In the genomic region with DNA sequence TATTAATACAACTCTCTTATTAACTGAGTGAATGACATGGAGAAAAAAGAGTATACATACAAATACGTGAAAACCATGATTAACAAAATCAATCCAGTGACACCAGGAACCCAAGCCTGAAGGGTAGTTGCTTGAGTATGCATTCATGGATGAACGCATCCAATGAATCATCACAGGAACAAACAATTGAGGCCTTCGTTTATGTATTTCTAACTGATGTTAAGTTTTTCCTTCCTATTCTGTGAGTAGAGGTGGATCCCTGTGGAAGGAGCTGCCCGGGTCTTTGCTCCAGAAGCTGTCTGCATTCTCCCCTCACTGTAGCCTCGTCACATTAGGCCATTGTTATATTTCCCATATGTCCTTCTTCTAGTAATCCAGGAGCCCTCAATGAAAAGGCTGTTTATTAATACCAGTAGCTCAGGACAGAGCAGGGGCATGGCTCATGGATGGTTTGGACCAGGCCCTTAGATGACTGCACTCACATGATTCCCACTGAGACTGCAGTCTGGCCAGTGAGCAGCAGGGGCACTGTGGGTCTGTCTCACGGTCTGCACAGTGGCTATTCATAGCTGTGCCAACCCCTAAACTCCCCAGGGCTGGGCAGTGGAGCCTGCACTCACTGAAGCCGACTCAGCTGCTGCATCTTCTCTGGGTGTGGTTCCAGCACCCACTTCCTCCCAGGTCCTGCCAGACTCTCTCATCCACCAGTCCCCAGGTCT, we compare ENCODE assay signal across 9 cellular contexts.
DNase-seq lines count a peak whose midpoint lies in the region; ATAC-seq and TF ChIP-seq lines count a peak whose summit lies in the region.
"Had no signal": no experiment of that assay in that cellular context is flagged by ENCODE, and none has a peak within 500 bp of the region (broad histone marks: within the 10 kb centered on the region; RNA-seq: fewer than 3 reads in every experiment).

No MANE protein-coding gene starts in this region.

- H3K4me3 ChIP-seq in AG10803 (ENCODE audit: low read length): no peak overlapping the region
- H3K4me3 ChIP-seq in cardiac muscle cell: no peak overlapping the region
- no peak overlapping the region for H3K4me3 ChIP-seq in prostate gland
- H3K4me3 ChIP-seq: uterus had no signal

- ATAC-seq in sciatic nerve: peak; percentile 32

- H3K27ac ChIP-seq in cardiac muscle cell: no peak overlapping the region
- H3K27ac ChIP-seq in prostate gland: no peak overlapping the region
- H3K27ac ChIP-seq: uterus had no signal

- intact Hi-C loops in sciatic nerve (cut with DNase I): no loop called here
- intact Hi-C loops in prostate gland (cut with DNase I): no loop called here

- H3K4me1 ChIP-seq in cardiac muscle cell (ENCODE audit: low read depth): no peaks in the 10 kb centered on the region
- H3K4me1 ChIP-seq in prostate gland (replicated peaks): no peaks in the 10 kb centered on the region
- H3K4me1 ChIP-seq: uterus had no signal

- DNase-seq in AG10803 (ENCODE audit: low read depth) (peak; percentile 68), HCEC 1CT (peak; percentile 58), activated T-cell treated with anti-CD3 and anti-CD28 coated beads for 48 hours (ENCODE audit: low read depth) (peak; percentile 37), cardiac muscle cell (ENCODE audit: low read depth in 1 of 2, low spot score in 1 of 2) (peak; percentile 63 to 70), sciatic nerve (ENCODE audit: low spot score) (no peak), prostate gland (ENCODE audit: low spot score) (no peak)

- peak; percentile 62 for TF ChIP-seq CTCF in AG10803 (conservative IDR thresholded peaks at IDR 0.05; ENCODE audit: low read length)
- peak; percentile 54 for TF ChIP-seq CTCF in GM12801 (IDR thresholded peaks at IDR 0.05; ENCODE audit: extremely low read depth, insufficient read length)
- TF ChIP-seq CTCF in LNCAP (IDR thresholded peaks at IDR 0.05): peak; percentile 49
- peak; percentile 65 for TF ChIP-seq CTCF in cardiac muscle cell (IDR thresholded peaks at IDR 0.05; ENCODE audit: low read depth, low read length)
- peak in 1 of 4 experiments; percentile 29 for TF ChIP-seq CTCF in prostate gland (IDR thresholded peaks at IDR 0.05)

- TF ChIP-seq POLR2A in prostate gland (IDR thresholded peaks at IDR 0.05): no peak

- peaks cover 22% of the 10 kb centered on the region for H3K27me3 ChIP-seq in cardiac muscle cell
- no peaks in the 10 kb centered on the region for H3K27me3 ChIP-seq in prostate gland (replicated peaks; ENCODE audit: insufficient read depth)
- H3K27me3 ChIP-seq: uterus had no signal

- 63% methylated on average over 7 of the region's 7 CpGs for WGBS in prostate gland

- H3K9me3 ChIP-seq in cardiac muscle cell (ENCODE audit: low read depth) (no peaks in the 10 kb centered on the region), prostate gland (no peaks in the 10 kb centered on the region)
- H3K9me3 ChIP-seq: uterus had no signal

- no peaks in the 10 kb centered on the region for H3K36me3 ChIP-seq in cardiac muscle cell
- H3K36me3 ChIP-seq in prostate gland: no peaks in the 10 kb centered on the region
- H3K36me3 ChIP-seq: uterus had no signal

Comparison
In these comparisons a context has a peak if more than half of its experiments do, and no peak if none do; other contexts are left out.
1. DNase-seq: peak in AG10803 (single experiment), HCEC 1CT (single experiment), activated T-cell treated with anti-CD3 and anti-CD28 coated beads for 48 hours (single experiment) and cardiac muscle cell (2 of 2); none in sciatic nerve (single experiment) and prostate gland (single experiment).